11 cellular contexts compared by ENCODE assay signal in the genomic region with DNA sequence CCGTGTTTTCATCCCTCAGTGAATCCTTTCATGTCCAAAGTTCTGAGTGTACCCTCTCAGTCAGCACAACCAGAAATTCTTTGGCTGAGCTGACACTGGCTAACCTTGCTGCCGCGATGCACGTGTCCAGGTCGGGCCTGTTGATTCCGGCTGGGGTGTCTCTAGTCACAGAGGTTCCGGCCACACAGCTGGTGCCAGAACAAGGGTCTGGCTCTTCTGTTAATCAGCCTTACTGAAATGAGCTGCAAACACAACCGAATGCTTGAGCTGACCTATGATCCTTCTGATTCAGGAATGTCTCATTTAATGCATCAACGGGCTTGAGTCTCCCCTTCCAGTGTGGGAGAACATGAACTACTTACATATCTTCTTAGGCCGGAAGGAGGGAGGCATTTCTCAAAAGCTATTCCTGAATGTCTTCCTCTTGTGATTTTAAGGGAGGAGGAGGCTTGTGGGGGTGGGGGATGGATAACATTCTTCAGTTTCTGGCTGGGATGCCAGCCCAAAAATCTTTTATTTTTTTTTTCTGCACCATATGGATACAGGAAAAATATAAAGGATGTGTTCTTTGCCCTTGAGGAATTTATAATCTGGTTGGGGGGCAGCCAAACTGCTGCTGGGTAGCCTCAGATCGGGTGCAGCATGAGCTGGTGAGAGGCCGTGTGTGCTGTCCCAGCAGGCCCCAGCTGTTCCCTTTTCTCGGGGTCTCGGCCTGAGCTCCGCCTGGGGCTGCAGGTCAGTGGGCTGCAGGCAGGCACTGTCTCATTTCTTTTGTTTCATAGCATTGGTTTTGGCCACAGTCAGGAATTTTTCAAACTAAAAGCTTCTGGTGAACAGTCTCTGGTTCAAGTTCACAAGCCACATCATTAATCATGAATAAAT.
A peak's percentile ranks its signal among the peaks of the same experiment; 100 is the strongest.
DNase-seq lines count a peak whose midpoint lies in the region; ATAC-seq and TF ChIP-seq lines count a peak whose summit lies in the region.
"Had no signal": no experiment of that assay in that cellular context is flagged by ENCODE, and none has a peak within 500 bp of the region (broad histone marks: within the 10 kb centered on the region; RNA-seq: fewer than 3 reads in every experiment).

No MANE protein-coding gene starts in this region.

- TF ChIP-seq POLR2A in esophagus muscularis mucosa (IDR thresholded peaks at IDR 0.05; ENCODE audit: low read depth) = no peak

- peak overlapping the region in 1 of 4 donors; percentile 2 for H3K4me3 ChIP-seq in esophagus muscularis mucosa

- H3K27ac Mint-ChIP-seq in natural killer cell treated with Interleukin-12 subunit alpha and Interleukin-12 subunit beta and Interleukin-15 and Interleukin-18, amount 100 ng/mL, for 72 hours = no peak overlapping the region

- H3K9me3 Mint-ChIP-seq in natural killer cell treated with Interleukin-12 subunit alpha and Interleukin-12 subunit beta and Interleukin-15 and Interleukin-18, amount 100 ng/mL, for 72 hours = peaks cover 3% of the 10 kb centered on the region

- no peak for ATAC-seq in natural killer cell treated with Interleukin-12 subunit alpha and Interleukin-12 subunit beta and Interleukin-15 and Interleukin-18, amount 100 ng/mL, for 72 hours

- H3K4me1 ChIP-seq in esophagus muscularis mucosa = peaks cover 31 to 53% (median 44%) of the 10 kb centered on the region in 4 donors

- WGBS in esophagus muscularis mucosa = 43% methylated on average over 15 of the region's 15 CpGs

- in situ Hi-C loops in ACHN (cut with HindIII; ENCODE audit: low pct_ligation_motif_present, low pct_unique_long_range_greater_than_20kb, low sequenced_read_pairs) = no loop called here

- H3K36me3 ChIP-seq in esophagus muscularis mucosa = no peaks in the 10 kb centered on the region

- H3K4me1 Mint-ChIP-seq in natural killer cell treated with Interleukin-12 subunit alpha and Interleukin-12 subunit beta and Interleukin-15 and Interleukin-18, amount 100 ng/mL, for 72 hours (ENCODE audit: low read depth in 2 of 2) = peaks cover 0 to 2% of the 10 kb centered on the region in 2 donors

- no peaks in the 10 kb centered on the region for H3K36me3 Mint-ChIP-seq in natural killer cell treated with Interleukin-12 subunit alpha and Interleukin-12 subunit beta and Interleukin-15 and Interleukin-18, amount 100 ng/mL, for 72 hours

- DNase-seq in ACHN (peak; percentile 52), NCI-H446 (lab: John Stamatoyannopoulos, UW) (peak; percentile 46 to 94), esophagus muscularis mucosa (ENCODE audit: extremely low spot score) (no peak), myocyte (ENCODE audit: low read depth) (peak; percentile 57), HuH-7 (ENCODE audit: low spot score) (no peak), activated gamma-delta T cell treated with Interleukin-2 at 50 U/mL for 16 hours (no peak), NCI-H187 treated with DMSO at 0.1 percent for 48 hours (lab: John Stamatoyannopoulos, UW) (no peak)
- DNase-seq in natural killer cell treated with Interleukin-12 subunit alpha and Interleukin-12 subunit beta and Interleukin-15 and Interleukin-18, amount 100 ng/mL, for 72 hours (ENCODE audit: low spot score) = no peak
- DNase-seq: activated CD8-positive, alpha-beta memory T cell treated with anti-CD3 and anti-CD28 coated beads, Interleukin-2, amount 50 U/mL, for 4 hours; AML-193 had no signal

- H3K9me3 ChIP-seq in esophagus muscularis mucosa = no peaks in the 10 kb centered on the region

- no peaks in the 10 kb centered on the region for H3K27me3 Mint-ChIP-seq in natural killer cell treated with Interleukin-12 subunit alpha and Interleukin-12 subunit beta and Interleukin-15 and Interleukin-18, amount 100 ng/mL, for 72 hours

- H3K27me3 ChIP-seq in esophagus muscularis mucosa = no peaks in the 10 kb centered on the region

- TF ChIP-seq CTCF in esophagus muscularis mucosa (IDR thresholded peaks at IDR 0.05) = no peak

- H3K4me3 Mint-ChIP-seq in natural killer cell treated with Interleukin-12 subunit alpha and Interleukin-12 subunit beta and Interleukin-15 and Interleukin-18, amount 100 ng/mL, for 72 hours = no peak overlapping the region

- intact Hi-C loops in esophagus muscularis mucosa (cut with DNase I) = no loop called here

- H3K27ac ChIP-seq in esophagus muscularis mucosa (replicated peaks in 1 of 4) = peak overlapping the region; percentile 54 to 72 (median 58)
- H3K27ac ChIP-seq: HL-60 had no signal

- TF ChIP-seq EP300 in esophagus muscularis mucosa (IDR thresholded peaks at IDR 0.05) = no peak

Comparison
In these comparisons a context has a peak if more than half of its experiments do, and no peak if none do; other contexts are left out.
1. DNase-seq: peak in ACHN (single experiment), NCI-H446 (2 of 2) and myocyte (single experiment); none in esophagus muscularis mucosa (single experiment), natural killer cell treated with Interleukin-12 subunit alpha and Interleukin-12 subunit beta and Interleukin-15 and Interleukin-18, amount 100 ng/mL, for 72 hours (single experiment), HuH-7 (single experiment), activated gamma-delta T cell treated with Interleukin-2 at 50 U/mL for 16 hours (single experiment) and NCI-H187 treated with DMSO at 0.1 percent for 48 hours (single experiment).